ENCODE assay signal across 1 cellular context in genomic region chr5:14776640-14777039, GRCh38.
TF ChIP-seq lines count a peak whose summit lies in the region.

No MANE protein-coding gene starts in this region.

TF ChIP-seq in IMR-90, 13 proteins besides CTCF, POLR2A, EP300 and RAD21 (continued from another document):
- TF ChIP-seq MAFK (IDR thresholded peaks at IDR 0.05; ENCODE audit: low read depth, low read length): no peak
- no peak for TF ChIP-seq BHLHE40 (IDR thresholded peaks at IDR 0.05; ENCODE audit: low read depth, low read length)
- TF ChIP-seq RCOR1 (IDR thresholded peaks at IDR 0.05; ENCODE audit: insufficient replicate concordance, low read length): no peak
- no peak for TF ChIP-seq USF2 (IDR thresholded peaks at IDR 0.05; ENCODE audit: low read depth, low read length)
